ENCODE assay signal across 8 cellular contexts in genomic region chr2:70994055-70994444, GRCh38. TPM values are rescaled to one million over a fixed set of nuclear protein-coding genes. Genes with fewer than 3 reads are reported as not detected.
DNase-seq lines count a peak whose midpoint lies in the region; ATAC-seq and TF ChIP-seq lines count a peak whose summit lies in the region.

No MANE protein-coding gene starts in this region.

- H3K27me3 Mint-ChIP-seq in activated CD4-positive, alpha-beta T cell treated with anti-CD3 and anti-CD28 coated beads, Interleukin-2, amount 10 ng/mL, durations not matched to agents 24 days and 14 days, result no peaks in the 10 kb centered on the region

- H3K4me3 ChIP-seq in fibroblast of mammary gland (ENCODE audit: control insufficient read depth, low read depth, low read length), result peak overlapping the region; percentile 68
- peak overlapping the region; percentile 90 for H3K4me3 ChIP-seq in skeletal muscle cell (ENCODE audit: low read depth, low read length)

- no peak for DNase-seq in activated CD4-positive, alpha-beta T cell treated with anti-CD3 and anti-CD28 coated beads, Interleukin-2, amount 10 ng/mL, durations not matched to agents 24 days and 14 days
- DNase-seq in activated CD4-positive, alpha-beta T cell treated with anti-CD3 and anti-CD28 coated beads for 48 hours, result no peak
- DNase-seq in fibroblast of mammary gland (ENCODE audit: low read depth) (no peak), skeletal muscle cell (ENCODE audit: low read depth) (no peak), activated gamma-delta T cell (lab: John Stamatoyannopoulos, UW) (no peak), HuH-7.5 (ENCODE audit: low spot score) (no peak)

- peak overlapping the region; percentile 96 for H3K27ac Mint-ChIP-seq in activated CD4-positive, alpha-beta T cell treated with anti-CD3 and anti-CD28 coated beads, Interleukin-2, amount 10 ng/mL, durations not matched to agents 24 days and 14 days

- no peak for TF ChIP-seq CTCF in fibroblast of mammary gland (conservative IDR thresholded peaks at IDR 0.05; ENCODE audit: control insufficient read depth, insufficient read depth, low read depth, low read length)

- peaks cover 29% of the 10 kb centered on the region for H3K4me1 Mint-ChIP-seq in activated CD4-positive, alpha-beta T cell treated with anti-CD3 and anti-CD28 coated beads, Interleukin-2, amount 10 ng/mL, durations not matched to agents 24 days and 14 days

- peak overlapping the region; percentile 99 for H3K4me3 Mint-ChIP-seq in activated CD4-positive, alpha-beta T cell treated with anti-CD3 and anti-CD28 coated beads, Interleukin-2, amount 10 ng/mL, durations not matched to agents 24 days and 14 days

- intact Hi-C loops in activated CD4-positive, alpha-beta T cell treated with anti-CD3 and anti-CD28 coated beads, Interleukin-2, amount 10 ng/mL, durations not matched to agents 24 days and 14 days (cut with micrococcal nuclease), result loop anchor here (1.0 to 10.0 kb wide), 3 partner anchors 75 to 231 kb away; partner anchors contain the start of genes MCEE, MPHOSPH10, NAGK and PAIP2B

- no peaks in the 10 kb centered on the region for H3K9me3 Mint-ChIP-seq in activated CD4-positive, alpha-beta T cell treated with anti-CD3 and anti-CD28 coated beads, Interleukin-2, amount 10 ng/mL, durations not matched to agents 24 days and 14 days

- peaks cover 29% of the 10 kb centered on the region for H3K36me3 Mint-ChIP-seq in activated CD4-positive, alpha-beta T cell treated with anti-CD3 and anti-CD28 coated beads, Interleukin-2, amount 10 ng/mL, durations not matched to agents 24 days and 14 days (ENCODE audit: low read depth)

- ATAC-seq in SK-N-SH treated with all-trans-retinoic acid at 6 μM for 48 hours (peak; percentile 1; the same call in 2 of the 3 replicates), HG02642 (IDR thresholded peaks at IDR 0.05; ENCODE audit: poor library complexity, unreplicated experiment) (no peak)

TF ChIP-seq in SK-N-SH treated with all-trans-retinoic acid at 6 μM for 48 hours, 23 proteins besides CTCF, POLR2A, EP300 and RAD21:
- TF ChIP-seq TOX (CRISPR knock-in tag; IDR thresholded peaks at IDR 0.05; ENCODE audit: borderline replicate concordance), result no peak
- no peak for TF ChIP-seq ZC3H10 (CRISPR knock-in tag; IDR thresholded peaks at IDR 0.05)
- no peak for TF ChIP-seq CSDC2 (CRISPR knock-in tag; IDR thresholded peaks at IDR 0.05)
- TF ChIP-seq CSRNP3 (CRISPR knock-in tag; IDR thresholded peaks at IDR 0.05), result no peak
- TF ChIP-seq PPARA (CRISPR knock-in tag; IDR thresholded peaks at IDR 0.05; ENCODE audit: borderline replicate concordance), result no peak
- TF ChIP-seq CREB5 (CRISPR knock-in tag; IDR thresholded peaks at IDR 0.05; ENCODE audit: low read depth), result no peak
- no peak for TF ChIP-seq ZFP3 (CRISPR knock-in tag; IDR thresholded peaks at IDR 0.05)
- no peak for TF ChIP-seq ZFP30 (CRISPR knock-in tag; IDR thresholded peaks at IDR 0.05)
- no peak for TF ChIP-seq GLIS3 (CRISPR knock-in tag; IDR thresholded peaks at IDR 0.05)

RNA-seq across cellular contexts. Expression of gene TEX261, which starts 0.6 kb away (rescaled TPM):
- 81.7 and 88.8 TPM in 2 replicates for total RNA-seq in activated CD4-positive, alpha-beta T cell treated with anti-CD3 and anti-CD28 coated beads, Interleukin-2, amount 10 ng/mL, durations not matched to agents 24 days and 14 days

RNA-seq across cellular contexts. Expression of gene ANKRD53, which starts 15.6 kb away (rescaled TPM):
- total RNA-seq in activated CD4-positive, alpha-beta T cell treated with anti-CD3 and anti-CD28 coated beads, Interleukin-2, amount 10 ng/mL, durations not matched to agents 24 days and 14 days, result not detected in 2 replicates

RNA-seq across cellular contexts. Expression of gene ATP6V1B1, which starts 58.4 kb away (rescaled TPM):
- total RNA-seq in activated CD4-positive, alpha-beta T cell treated with anti-CD3 and anti-CD28 coated beads, Interleukin-2, amount 10 ng/mL, durations not matched to agents 24 days and 14 days, result not detected in 2 replicates
